ENCODE assay signal across 11 cellular contexts in the genomic region with DNA sequence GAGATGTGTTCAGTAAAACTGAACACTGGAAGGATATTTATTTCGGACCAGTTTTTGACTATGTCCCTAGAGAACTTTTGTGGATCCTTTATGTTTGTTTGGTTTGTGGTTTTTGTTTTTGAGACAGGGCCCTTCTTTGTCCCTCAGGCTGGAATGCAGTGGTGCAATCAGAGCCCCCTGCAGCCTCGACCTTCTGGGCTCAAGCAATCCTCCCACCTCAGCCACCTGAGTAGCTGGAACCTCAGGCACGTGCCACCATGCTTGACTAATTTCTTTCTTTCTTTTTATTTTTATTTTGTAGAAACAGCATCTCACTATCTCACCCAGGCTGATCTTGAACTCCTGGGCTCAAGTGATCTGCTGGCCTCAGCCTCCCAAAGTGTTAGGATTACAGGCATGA. TPM values are rescaled to one million over a fixed set of nuclear protein-coding genes. Genes with fewer than 3 reads are reported as not detected.
DNase-seq lines count a peak whose midpoint lies in the region; ATAC-seq and TF ChIP-seq lines count a peak whose summit lies in the region.
"Had no signal": no experiment of that assay in that cellular context is flagged by ENCODE, and none has a peak within 500 bp of the region (broad histone marks: within the 10 kb centered on the region; RNA-seq: fewer than 3 reads in every experiment).

No MANE protein-coding gene starts in this region.

- no peaks in the 10 kb centered on the region for H3K36me3 ChIP-seq in tibial nerve
- H3K36me3 ChIP-seq: HAP-1 had no signal

- no peak for TF ChIP-seq POLR2A in tibial nerve (IDR thresholded peaks at IDR 0.05)

- intact Hi-C loops in activated T-helper 1 cell treated with anti-CD3 and anti-CD28 coated beads, Interleukin-12 subunit alpha, Interleukin-12 subunit beta, Interleukin-2, Interleukin-4 antibody, amounts not matched to agents 30 ng/mL and 10 ng/mL and 1 ng/mL, durations not matched to agents 14 hours and 24 hours and 36 hours (cut with micrococcal nuclease), result no loop called here
- intact Hi-C loops in left ventricle myocardium superior (cut with micrococcal nuclease), result no loop called here

- no peak for ATAC-seq in left ventricle myocardium superior

- H3K27me3 Mint-ChIP-seq in activated naive CD4-positive, alpha-beta T cell treated with anti-CD3 and anti-CD28 coated beads, Interleukin-2, amount 50 U/mL, for 24 hours, result no peaks in the 10 kb centered on the region
- no peaks in the 10 kb centered on the region for H3K27me3 Mint-ChIP-seq in activated T-helper 1 cell treated with anti-CD3 and anti-CD28 coated beads, Interleukin-12 subunit alpha, Interleukin-12 subunit beta, Interleukin-2, Interleukin-4 antibody, amounts not matched to agents 30 ng/mL and 10 ng/mL and 1 ng/mL, durations not matched to agents 14 hours and 24 hours and 36 hours (ENCODE audit: insufficient read depth)
- peaks cover 0 to 7% (median 0%) of the 10 kb centered on the region in 3 donors for H3K27me3 Mint-ChIP-seq in immature natural killer cell (ENCODE audit: low read depth in 3 of 3)

- peaks cover 0 to 25% (median 8%) of the 10 kb centered on the region in 4 donors for H3K4me1 ChIP-seq in tibial nerve
- H3K4me1 ChIP-seq: HAP-1, SJSA1 had no signal

- no peak for TF ChIP-seq CTCF in tibial nerve (IDR thresholded peaks at IDR 0.05)

- H3K4me3 ChIP-seq in tibial nerve, result peak overlapping the region in 1 of 4 donors; percentile 95

- no peaks in the 10 kb centered on the region for H3K27me3 ChIP-seq in tibial nerve
- H3K27me3 ChIP-seq: SJSA1 had no signal

- H3K36me3 Mint-ChIP-seq in activated naive CD4-positive, alpha-beta T cell treated with anti-CD3 and anti-CD28 coated beads, Interleukin-2, amount 50 U/mL, for 24 hours, result no peaks in the 10 kb centered on the region
- H3K36me3 Mint-ChIP-seq in activated T-helper 1 cell treated with anti-CD3 and anti-CD28 coated beads, Interleukin-12 subunit alpha, Interleukin-12 subunit beta, Interleukin-2, Interleukin-4 antibody, amounts not matched to agents 30 ng/mL and 10 ng/mL and 1 ng/mL, durations not matched to agents 14 hours and 24 hours and 36 hours (ENCODE audit: low read depth), result no peaks in the 10 kb centered on the region
- no peaks in the 10 kb centered on the region for H3K36me3 Mint-ChIP-seq in immature natural killer cell

- H3K9me3 Mint-ChIP-seq in activated naive CD4-positive, alpha-beta T cell treated with anti-CD3 and anti-CD28 coated beads, Interleukin-2, amount 50 U/mL, for 24 hours, result no peaks in the 10 kb centered on the region
- H3K9me3 Mint-ChIP-seq in activated T-helper 1 cell treated with anti-CD3 and anti-CD28 coated beads, Interleukin-12 subunit alpha, Interleukin-12 subunit beta, Interleukin-2, Interleukin-4 antibody, amounts not matched to agents 30 ng/mL and 10 ng/mL and 1 ng/mL, durations not matched to agents 14 hours and 24 hours and 36 hours, result peaks cover 5% of the 10 kb centered on the region
- H3K9me3 Mint-ChIP-seq in immature natural killer cell, result no peaks in the 10 kb centered on the region

- peak overlapping the region; percentile 95 for H3K4me3 Mint-ChIP-seq in activated naive CD4-positive, alpha-beta T cell treated with anti-CD3 and anti-CD28 coated beads, Interleukin-2, amount 50 U/mL, for 24 hours
- H3K4me3 Mint-ChIP-seq in activated T-helper 1 cell treated with anti-CD3 and anti-CD28 coated beads, Interleukin-12 subunit alpha, Interleukin-12 subunit beta, Interleukin-2, Interleukin-4 antibody, amounts not matched to agents 30 ng/mL and 10 ng/mL and 1 ng/mL, durations not matched to agents 14 hours and 24 hours and 36 hours, result peak overlapping the region; percentile 91
- peak overlapping the region; percentile 96 to 98 (median 98) for H3K4me3 Mint-ChIP-seq in immature natural killer cell

- TF ChIP-seq EP300 in tibial nerve (IDR thresholded peaks at IDR 0.05), result no peak

- peak overlapping the region in 3 of 4 donors; percentile 82 to 91 (median 88) for H3K27ac ChIP-seq in tibial nerve
- H3K27ac ChIP-seq: SJSA1 had no signal

- no peak overlapping the region for H3K27ac Mint-ChIP-seq in activated naive CD4-positive, alpha-beta T cell treated with anti-CD3 and anti-CD28 coated beads, Interleukin-2, amount 50 U/mL, for 24 hours
- no peak overlapping the region for H3K27ac Mint-ChIP-seq in activated T-helper 1 cell treated with anti-CD3 and anti-CD28 coated beads, Interleukin-12 subunit alpha, Interleukin-12 subunit beta, Interleukin-2, Interleukin-4 antibody, amounts not matched to agents 30 ng/mL and 10 ng/mL and 1 ng/mL, durations not matched to agents 14 hours and 24 hours and 36 hours
- H3K27ac Mint-ChIP-seq in immature natural killer cell, result peak overlapping the region in 4 of 6 donors; percentile 79 to 94 (median 92)

- no peaks in the 10 kb centered on the region for H3K9me3 ChIP-seq in tibial nerve
- H3K9me3 ChIP-seq: HAP-1 had no signal

- no peak for DNase-seq in activated naive CD4-positive, alpha-beta T cell treated with Interleukin-2 at 50 U/mL for 16 hours
- no peak for DNase-seq in activated T-helper 1 cell treated with anti-CD3 and anti-CD28 coated beads, Interleukin-12 subunit alpha, Interleukin-12 subunit beta, Interleukin-2, Interleukin-4 antibody, amounts not matched to agents 30 ng/mL and 10 ng/mL and 1 ng/mL, durations not matched to agents 14 hours and 24 hours and 36 hours (ENCODE audit: low spot score)
- DNase-seq in immature natural killer cell (no peak), tibial nerve (ENCODE audit: low spot score in 2 of 2) (no peak), left ventricle myocardium superior (no peak), mucosa of gallbladder (ENCODE audit: low spot score) (no peak)
- DNase-seq in stimulated activated CD4-positive, alpha-beta T cell treated with anti-CD3 and anti-CD28 coated beads, Interleukin-4, amount 100 ng/mL, for 1 hour, result no peak
- DNase-seq: NCI-H446 treated with DMSO at 0.1 percent for 48 hours had no signal

- WGBS in tibial nerve, 2 donors, result 58 to 63% methylated on average over 3 of the region's 3 CpGs

- peaks cover 32% of the 10 kb centered on the region for H3K4me1 Mint-ChIP-seq in activated naive CD4-positive, alpha-beta T cell treated with anti-CD3 and anti-CD28 coated beads, Interleukin-2, amount 50 U/mL, for 24 hours
- peaks cover 27% of the 10 kb centered on the region for H3K4me1 Mint-ChIP-seq in activated T-helper 1 cell treated with anti-CD3 and anti-CD28 coated beads, Interleukin-12 subunit alpha, Interleukin-12 subunit beta, Interleukin-2, Interleukin-4 antibody, amounts not matched to agents 30 ng/mL and 10 ng/mL and 1 ng/mL, durations not matched to agents 14 hours and 24 hours and 36 hours (ENCODE audit: low read depth)
- peaks cover 30 to 37% of the 10 kb centered on the region in 2 donors for H3K4me1 Mint-ChIP-seq in immature natural killer cell

RNA-seq across cellular contexts. Expression of a gene that starts 1.0 kb away (rescaled TPM):
- 0.26 TPM in 1 of 2 replicates, not detected in the other for total RNA-seq in activated T-helper 1 cell treated with anti-CD3 and anti-CD28 coated beads, Interleukin-12 subunit alpha, Interleukin-12 subunit beta, Interleukin-2, Interleukin-4 antibody, amounts not matched to agents 30 ng/mL and 10 ng/mL and 1 ng/mL, durations not matched to agents 14 hours and 24 hours and 36 hours
- polyA plus RNA-seq in immature natural killer cell, result 1 to 10 TPM; 1.1 to 2.6 (median 2.3) TPM
- total RNA-seq in tibial nerve, result 1 to 10 TPM; 2.9 to 4.8 (median 4.5) TPM
- total RNA-seq in left ventricle myocardium superior, result 1.6 TPM
- total RNA-seq in mucosa of gallbladder, result 3.7 TPM

RNA-seq across cellular contexts. Expression of a gene that starts 44.8 kb away (rescaled TPM):
- 3.8 TPM in 2 replicates for total RNA-seq in activated T-helper 1 cell treated with anti-CD3 and anti-CD28 coated beads, Interleukin-12 subunit alpha, Interleukin-12 subunit beta, Interleukin-2, Interleukin-4 antibody, amounts not matched to agents 30 ng/mL and 10 ng/mL and 1 ng/mL, durations not matched to agents 14 hours and 24 hours and 36 hours
- polyA plus RNA-seq in immature natural killer cell, result 1 to 10 TPM in 2 of 3 donors, not detected in 1; 1.9 to 3.0 TPM
- total RNA-seq in tibial nerve, result 1 to 10 TPM; 2.8 to 4.5 (median 3.7) TPM
- 2.3 TPM for total RNA-seq in left ventricle myocardium superior
- 6.7 TPM for total RNA-seq in mucosa of gallbladder

Comparison
In these comparisons a context has a peak if more than half of its experiments do, and no peak if none do; other contexts are left out.
1. H3K27ac Mint-ChIP-seq: peak in immature natural killer cell (4 of 6); none in activated naive CD4-positive, alpha-beta T cell treated with anti-CD3 and anti-CD28 coated beads, Interleukin-2, amount 50 U/mL, for 24 hours (single experiment) and activated T-helper 1 cell treated with anti-CD3 and anti-CD28 coated beads, Interleukin-12 subunit alpha, Interleukin-12 subunit beta, Interleukin-2, Interleukin-4 antibody, amounts not matched to agents 30 ng/mL and 10 ng/mL and 1 ng/mL, durations not matched to agents 14 hours and 24 hours and 36 hours (single experiment).
2. Peak in every context shown above with its lines, with median percentiles within 50 percentile points of each other: H3K4me3 Mint-ChIP-seq.